ENCODE assay signal across 10 cellular contexts in genomic region chr1:31576743-31577455, GRCh38. TPM values are rescaled to one million over a fixed set of nuclear protein-coding genes. Genes with fewer than 3 reads are reported as not detected.
DNase-seq lines count a peak whose midpoint lies in the region; ATAC-seq and TF ChIP-seq lines count a peak whose summit lies in the region.
"Had no signal": no experiment of that assay in that cellular context is flagged by ENCODE, and none has a peak within 500 bp of the region (broad histone marks: within the 10 kb centered on the region; RNA-seq: fewer than 3 reads in every experiment).

No MANE protein-coding gene starts in this region.

- peak overlapping the region; percentile 16 to 76 (median 52) for H3K4me3 ChIP-seq in Peyer's patch
- peak overlapping the region; percentile 74 for H3K4me3 ChIP-seq in epithelial cell of esophagus (ENCODE audit: low read length)
- peak overlapping the region; percentile 14 to 57 (median 30) for H3K4me3 ChIP-seq in thyroid gland (replicated peaks in 1 of 3)

- WGBS in thyroid gland, 2 donors = 44 to 59% methylated on average over 10 to 15 of the region's 27 CpGs

- H3K4me1 ChIP-seq in Peyer's patch (peaks cover 0 to 62% (median 11%) of the 10 kb centered on the region in 4 donors), thyroid gland (peaks cover 69 to 80% of the 10 kb centered on the region in 2 donors)

- intact Hi-C loops in thyroid gland (cut with DNase I) = no loop called here

- H3K9me3 ChIP-seq in Peyer's patch = no peaks in the 10 kb centered on the region
- no peaks in the 10 kb centered on the region for H3K9me3 ChIP-seq in thyroid gland

- peak in 1 of 2 donors; percentile 18 for TF ChIP-seq POLR2A in Peyer's patch (IDR thresholded peaks at IDR 0.05)
- TF ChIP-seq POLR2A in thyroid gland (IDR thresholded peaks at IDR 0.05) = no peak

- H3K27ac ChIP-seq in Peyer's patch (peak overlapping the region; percentile 42 to 96 (median 88)), thyroid gland (peak overlapping the region; percentile 91 to 96 (median 93))

- H3K36me3 ChIP-seq in Peyer's patch (no peaks in the 10 kb centered on the region), thyroid gland (no peaks in the 10 kb centered on the region)

- H3K27me3 ChIP-seq in Peyer's patch = no peaks in the 10 kb centered on the region
- no peaks in the 10 kb centered on the region for H3K27me3 ChIP-seq in thyroid gland

- peak in 1 of 3 donors; percentile 70 for DNase-seq in Peyer's patch
- DNase-seq in epithelial cell of esophagus (ENCODE audit: low read depth) = no peak
- DNase-seq in mesenteric fat pad (ENCODE audit: low spot score) = peak; percentile 90
- no peak for DNase-seq in thyroid gland
- DNase-seq in SIG-M5 (lab: John Stamatoyannopoulos, UW) = no peak
- no peak for DNase-seq in NCI-H446 treated with DMSO at 0.1 percent for 48 hours (lab: John Stamatoyannopoulos, UW)
- DNase-seq in DMS79 (lab: John Stamatoyannopoulos, UW) = no peak
- DNase-seq: NCI-H774 had no signal

- TF ChIP-seq CTCF in Peyer's patch (IDR thresholded peaks at IDR 0.05) (no peak), epithelial cell of esophagus (IDR thresholded peaks at IDR 0.05; ENCODE audit: insufficient read depth, low read depth, low read length, missing control alignments) (no peak), thyroid gland (IDR thresholded peaks at IDR 0.05) (no peak)

- no peak for ATAC-seq in GM18517 (IDR thresholded peaks at IDR 0.05; ENCODE audit: unreplicated experiment)

RNA-seq across cellular contexts. Expression of gene TINAGL1, which starts 0.6 kb away (rescaled TPM):
- total RNA-seq in Peyer's patch (100 to 1,000 TPM; 112 to 215 (median 192) TPM), mesenteric fat pad (154 TPM), thyroid gland (100 to 1,000 TPM; 157 to 391 (median 227) TPM)
- total RNA-seq: activated naive CD4-positive, alpha-beta T cell treated with anti-CD3 and anti-CD28 coated beads, Interleukin-2, amount 50 U/mL, for 72 hours had no signal

RNA-seq across cellular contexts. Expression of gene HCRTR1, which starts 40.6 kb away (rescaled TPM):
- not detected for total RNA-seq in Peyer's patch
- total RNA-seq in mesenteric fat pad = 0.39 TPM
- 1 to 10 TPM in 2 of 4 donors, under 1 TPM in 2; 0.40 to 5.6 (median 1.3) TPM for total RNA-seq in thyroid gland
- total RNA-seq: activated naive CD4-positive, alpha-beta T cell treated with anti-CD3 and anti-CD28 coated beads, Interleukin-2, amount 50 U/mL, for 72 hours had no signal
